In the genomic region with DNA sequence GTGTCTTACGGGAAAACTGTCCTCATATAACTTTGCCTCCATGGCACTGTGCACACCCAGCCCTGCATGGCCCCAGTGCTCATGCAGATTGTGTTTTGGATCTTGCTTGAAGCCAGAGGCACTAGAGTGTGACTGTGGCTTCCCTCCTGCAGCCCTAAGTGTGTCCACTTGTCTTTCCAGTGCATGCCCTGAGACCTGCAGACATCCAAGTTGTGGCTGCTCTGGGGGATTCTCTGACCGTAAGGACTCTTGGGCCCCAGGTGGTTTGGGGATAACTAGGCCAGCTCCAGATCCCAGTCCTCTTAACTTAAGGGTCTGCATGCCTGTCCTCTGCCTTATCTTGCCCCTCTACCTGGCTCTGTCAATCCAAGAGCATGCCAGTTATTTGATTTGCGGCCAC, we compare ENCODE assay signal across 20 cellular contexts.
A peak's percentile ranks its signal among the peaks of the same experiment; 100 is the strongest.
DNase-seq lines count a peak whose midpoint lies in the region; ATAC-seq and TF ChIP-seq lines count a peak whose summit lies in the region.
"Had no signal": no experiment of that assay in that cellular context is flagged by ENCODE, and none has a peak within 500 bp of the region (broad histone marks: within the 10 kb centered on the region; RNA-seq: fewer than 3 reads in every experiment).

No MANE protein-coding gene starts in this region.

- TF ChIP-seq POLR2A in body of pancreas (IDR thresholded peaks at IDR 0.05) (no peak), transverse colon (IDR thresholded peaks at IDR 0.05) (no peak)

- H3K27ac ChIP-seq in neuronal stem cell (replicated peaks; ENCODE audit: low read length), result no peak overlapping the region
- H3K27ac ChIP-seq in body of pancreas, result no peak overlapping the region
- H3K27ac ChIP-seq in transverse colon, result no peak overlapping the region
- H3K27ac ChIP-seq: GM23248, SJCRH30 had no signal

- no peak for TF ChIP-seq EP300 in transverse colon (IDR thresholded peaks at IDR 0.05; ENCODE audit: low read depth)

- no peaks in the 10 kb centered on the region for H3K27me3 Mint-ChIP-seq in dendritic cell treated with granulocyte-macrophage colony-stimulating factor and Interleukin-4, amounts not matched to agents 40 ng/mL and 50 ng/mL, for 4 days

- no peaks in the 10 kb centered on the region for H3K36me3 ChIP-seq in neuronal stem cell (replicated peaks in 1 of 2; ENCODE audit: control insufficient read depth in 2 of 2, insufficient read depth in 2 of 2, low read length in 2 of 2)
- H3K36me3 ChIP-seq in body of pancreas (replicated peaks in 1 of 2; ENCODE audit: insufficient read depth in 1 of 2, low read depth in 2 of 2), result no peaks in the 10 kb centered on the region
- H3K36me3 ChIP-seq in transverse colon, result no peaks in the 10 kb centered on the region
- H3K36me3 ChIP-seq: SJCRH30 had no signal

- no peak overlapping the region for H2BK120ac ChIP-seq in neuronal stem cell (ENCODE audit: low read depth, low read length)

- no peak overlapping the region for H2AFZ ChIP-seq in neuronal stem cell (ENCODE audit: low read length)
- H2AFZ ChIP-seq: GM23248 had no signal

- no peak overlapping the region for H4K8ac ChIP-seq in neuronal stem cell (ENCODE audit: low read depth, low read length)

- no peak overlapping the region for H2AK5ac ChIP-seq in neuronal stem cell (ENCODE audit: low read depth, low read length)

- no peaks in the 10 kb centered on the region for H3K79me1 ChIP-seq in neuronal stem cell (ENCODE audit: low read depth, low read length)

- peak overlapping the region; percentile 34 for H3K9ac ChIP-seq in neuronal stem cell (ENCODE audit: low read depth, low read length, poor library complexity)
- H3K9ac ChIP-seq: GM23248 had no signal

- no peak overlapping the region for H3K4me3 ChIP-seq in neuronal stem cell (ENCODE audit: low read length in 2 of 2)
- no peak overlapping the region for H3K4me3 ChIP-seq in body of pancreas
- no peak overlapping the region for H3K4me3 ChIP-seq in transverse colon
- H3K4me3 ChIP-seq: GM23248, K562, SJCRH30 had no signal

- H3K4me1 ChIP-seq in neuronal stem cell (ENCODE audit: control insufficient read depth in 2 of 2, insufficient read depth in 1 of 2, low read depth in 1 of 2, low read length in 2 of 2), result peaks cover 9 to 10% of the 10 kb centered on the region in 2 donors
- H3K4me1 ChIP-seq in body of pancreas, result peaks cover 13% of the 10 kb centered on the region
- H3K4me1 ChIP-seq in transverse colon, result peaks cover 14 to 22% (median 16%) of the 10 kb centered on the region in 4 donors

- H3K4me2 ChIP-seq in neuronal stem cell (ENCODE audit: insufficient read depth, low read length, poor library complexity, severe bottlenecking), result no peak overlapping the region

- no peak overlapping the region for H2BK15ac ChIP-seq in neuronal stem cell (ENCODE audit: low read length)

- no peak for TF ChIP-seq CTCF in body of pancreas (IDR thresholded peaks at IDR 0.05)
- no peak for TF ChIP-seq CTCF in transverse colon (IDR thresholded peaks at IDR 0.05)

- no peak overlapping the region for H3K23ac ChIP-seq in neuronal stem cell (ENCODE audit: low read depth, low read length, poor library complexity)

- H3K27ac Mint-ChIP-seq in dendritic cell treated with granulocyte-macrophage colony-stimulating factor and Interleukin-4, amounts not matched to agents 40 ng/mL and 50 ng/mL, for 4 days, result peak overlapping the region; percentile 12

- no peaks in the 10 kb centered on the region for H3K36me3 Mint-ChIP-seq in dendritic cell treated with granulocyte-macrophage colony-stimulating factor and Interleukin-4, amounts not matched to agents 40 ng/mL and 50 ng/mL, for 4 days (ENCODE audit: low read depth)

- no peaks in the 10 kb centered on the region for H3K9me3 ChIP-seq in neuronal stem cell (replicated peaks in 1 of 2; ENCODE audit: control insufficient read depth in 2 of 2, insufficient read depth in 1 of 2, low read depth in 1 of 2, low read length in 2 of 2)
- no peaks in the 10 kb centered on the region for H3K9me3 ChIP-seq in body of pancreas
- no peaks in the 10 kb centered on the region for H3K9me3 ChIP-seq in transverse colon
- H3K9me3 ChIP-seq: SJCRH30 had no signal

- no peak overlapping the region for H3K18ac ChIP-seq in neuronal stem cell (ENCODE audit: low read length)

- in situ Hi-C loops in transverse colon (cut with MboI; ENCODE audit: low pct_ligation_motif_present in 1 of 4, low pct_unique_long_range_greater_than_20kb in 1 of 4, low sequenced_read_pairs in 3 of 4), result loop anchor here in 3 of 4 donors (10.0 to 25.0 kb wide), 3 partner anchors 162 to 620 kb away; a partner anchor contains a TSS

- H3K14ac ChIP-seq in neuronal stem cell (ENCODE audit: low read length), result no peak overlapping the region

- no peak overlapping the region for H3K4me3 Mint-ChIP-seq in dendritic cell treated with granulocyte-macrophage colony-stimulating factor and Interleukin-4, amounts not matched to agents 40 ng/mL and 50 ng/mL, for 4 days
- H3K4me3 Mint-ChIP-seq: H9 had no signal

- ATAC-seq in body of pancreas, result no peak
- ATAC-seq: HepG2, K562 had no signal

- no CpG with 5 or more reads among the region's 3 CpGs for WGBS in neuronal stem cell (ENCODE audit: extremely low coverage in 2 of 2, insufficient read length in 2 of 2, insufficient replicate concordance in 1 of 2), 2 donors
- 88 to 97% methylated on average over 3 of the region's 3 CpGs for WGBS in body of pancreas, 2 donors
- 95 to 100% methylated on average over 1 to 3 of the region's 3 CpGs for WGBS in transverse colon (ENCODE audit: low coverage in 1 of 2), 2 donors

- peak; percentile 18 for DNase-seq in activated CD4-positive, CD25-positive, alpha-beta regulatory T cell treated with anti-CD3 and anti-CD28 coated beads, Interleukin-2, amount 50 U/mL, for 72 hours
- no peak for DNase-seq in activated CD4-positive, CD25-positive, alpha-beta regulatory T cell (lab: John Stamatoyannopoulos, UW)
- no peak for DNase-seq in neuronal stem cell (ENCODE audit: low spot score)
- no peak for DNase-seq in body of pancreas
- DNase-seq in SKM-1 (lab: John Stamatoyannopoulos, UW; ENCODE audit: unreplicated experiment), result no peak
- no peak for DNase-seq in transverse colon
- DNase-seq: 8988T, DMS153, GM23248, H9, Kasumi-1, NCI-H1092 treated with DMSO at 0.1 percent for 48 hours, NCI-H1436, NCI-H187, NCI-H2171 treated with DMSO at 0.1 percent for 48 hours, NCI-H748 treated with DMSO at 0.1 percent for 48 hours had no signal

- no peaks in the 10 kb centered on the region for H3K27me3 ChIP-seq in neuronal stem cell (ENCODE audit: control insufficient read depth in 3 of 3, insufficient read depth in 3 of 3, low read depth in 1 of 3, low read length in 3 of 3)
- H3K27me3 ChIP-seq in body of pancreas, result no peaks in the 10 kb centered on the region
- no peaks in the 10 kb centered on the region for H3K27me3 ChIP-seq in transverse colon
- H3K27me3 ChIP-seq: SJCRH30 had no signal

- intact Hi-C loops in dendritic cell treated with granulocyte-macrophage colony-stimulating factor and Interleukin-4, amounts not matched to agents 40 ng/mL and 50 ng/mL, for 4 days (cut with micrococcal nuclease), result no loop called here
- intact Hi-C loops in body of pancreas (cut with DNase I), result no loop called here
- intact Hi-C loops in transverse colon (cut with DNase I; ENCODE audit: low total_unique reads), result loop anchor here (5.0 kb wide), 1 partner anchor 70 kb away; no protein-coding TSS in a partner anchor

- no peak overlapping the region for H2BK5ac ChIP-seq in neuronal stem cell (ENCODE audit: low read length)

- H3K4ac ChIP-seq in neuronal stem cell (ENCODE audit: low read length), result no peak overlapping the region

- no peak overlapping the region for H4K91ac ChIP-seq in neuronal stem cell (ENCODE audit: low read depth, low read length, poor library complexity)

- peaks cover 35% of the 10 kb centered on the region for H3K4me1 Mint-ChIP-seq in dendritic cell treated with granulocyte-macrophage colony-stimulating factor and Interleukin-4, amounts not matched to agents 40 ng/mL and 50 ng/mL, for 4 days (ENCODE audit: low read depth)

- no peak overlapping the region for H2BK12ac ChIP-seq in neuronal stem cell (ENCODE audit: low read length)

- no peaks in the 10 kb centered on the region for H3K9me3 Mint-ChIP-seq in dendritic cell treated with granulocyte-macrophage colony-stimulating factor and Interleukin-4, amounts not matched to agents 40 ng/mL and 50 ng/mL, for 4 days
- H3K9me3 Mint-ChIP-seq: H9 had no signal
